ENCODE assay signal across 1 cellular context in genomic region chrX:100700809-100701208, GRCh38.
TF ChIP-seq lines count a peak whose summit lies in the region.

No MANE protein-coding gene starts in this region.

TF ChIP-seq in HepG2, 621 proteins besides CTCF, POLR2A, EP300 and RAD21 (continued from another document):
- TF ChIP-seq GPBP1L1 (CRISPR knock-in tag; IDR thresholded peaks at IDR 0.05) (no peak), HMGA1 (CRISPR knock-in tag; conservative IDR thresholded peaks at IDR 0.05) (no peak), ZNF800 (CRISPR knock-in tag; IDR thresholded peaks at IDR 0.05) (no peak), NFE2L1 (CRISPR knock-in tag; IDR thresholded peaks at IDR 0.05; ENCODE audit: borderline replicate concordance) (no peak), ZNF431 (CRISPR knock-in tag; IDR thresholded peaks at IDR 0.05; ENCODE audit: borderline replicate concordance, low read depth) (no peak), ZSCAN25 (CRISPR knock-in tag; IDR thresholded peaks at IDR 0.05) (no peak), ZNF703 (CRISPR knock-in tag; IDR thresholded peaks at IDR 0.05; ENCODE audit: borderline replicate concordance) (no peak), ZFY (CRISPR knock-in tag; IDR thresholded peaks at IDR 0.05) (no peak), RNF2 (conservative IDR thresholded peaks at IDR 0.05; ENCODE audit: low read depth) (no peak), RBM22 (optimal IDR thresholded peaks at IDR 0.05; ENCODE audit: low read length) (no peak), ZNF629 (CRISPR knock-in tag; conservative IDR thresholded peaks at IDR 0.05) (no peak)
- TF ChIP-seq, protein P1, sequence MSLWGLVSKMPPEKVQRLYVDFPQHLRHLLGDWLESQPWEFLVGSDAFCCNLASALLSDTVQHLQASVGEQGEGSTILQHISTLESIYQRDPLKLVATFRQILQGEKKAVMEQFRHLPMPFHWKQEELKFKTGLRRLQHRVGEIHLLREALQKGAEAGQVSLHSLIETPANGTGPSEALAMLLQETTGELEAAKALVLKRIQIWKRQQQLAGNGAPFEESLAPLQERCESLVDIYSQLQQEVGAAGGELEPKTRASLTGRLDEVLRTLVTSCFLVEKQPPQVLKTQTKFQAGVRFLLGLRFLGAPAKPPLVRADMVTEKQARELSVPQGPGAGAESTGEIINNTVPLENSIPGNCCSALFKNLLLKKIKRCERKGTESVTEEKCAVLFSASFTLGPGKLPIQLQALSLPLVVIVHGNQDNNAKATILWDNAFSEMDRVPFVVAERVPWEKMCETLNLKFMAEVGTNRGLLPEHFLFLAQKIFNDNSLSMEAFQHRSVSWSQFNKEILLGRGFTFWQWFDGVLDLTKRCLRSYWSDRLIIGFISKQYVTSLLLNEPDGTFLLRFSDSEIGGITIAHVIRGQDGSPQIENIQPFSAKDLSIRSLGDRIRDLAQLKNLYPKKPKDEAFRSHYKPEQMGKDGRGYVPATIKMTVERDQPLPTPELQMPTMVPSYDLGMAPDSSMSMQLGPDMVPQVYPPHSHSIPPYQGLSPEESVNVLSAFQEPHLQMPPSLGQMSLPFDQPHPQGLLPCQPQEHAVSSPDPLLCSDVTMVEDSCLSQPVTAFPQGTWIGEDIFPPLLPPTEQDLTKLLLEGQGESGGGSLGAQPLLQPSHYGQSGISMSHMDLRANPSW (CRISPR knock-in tag; IDR thresholded peaks at IDR 0.05; ENCODE audit: borderline replicate concordance) = no peak
